ENCODE assay signal across 8 cellular contexts in the genomic region with DNA sequence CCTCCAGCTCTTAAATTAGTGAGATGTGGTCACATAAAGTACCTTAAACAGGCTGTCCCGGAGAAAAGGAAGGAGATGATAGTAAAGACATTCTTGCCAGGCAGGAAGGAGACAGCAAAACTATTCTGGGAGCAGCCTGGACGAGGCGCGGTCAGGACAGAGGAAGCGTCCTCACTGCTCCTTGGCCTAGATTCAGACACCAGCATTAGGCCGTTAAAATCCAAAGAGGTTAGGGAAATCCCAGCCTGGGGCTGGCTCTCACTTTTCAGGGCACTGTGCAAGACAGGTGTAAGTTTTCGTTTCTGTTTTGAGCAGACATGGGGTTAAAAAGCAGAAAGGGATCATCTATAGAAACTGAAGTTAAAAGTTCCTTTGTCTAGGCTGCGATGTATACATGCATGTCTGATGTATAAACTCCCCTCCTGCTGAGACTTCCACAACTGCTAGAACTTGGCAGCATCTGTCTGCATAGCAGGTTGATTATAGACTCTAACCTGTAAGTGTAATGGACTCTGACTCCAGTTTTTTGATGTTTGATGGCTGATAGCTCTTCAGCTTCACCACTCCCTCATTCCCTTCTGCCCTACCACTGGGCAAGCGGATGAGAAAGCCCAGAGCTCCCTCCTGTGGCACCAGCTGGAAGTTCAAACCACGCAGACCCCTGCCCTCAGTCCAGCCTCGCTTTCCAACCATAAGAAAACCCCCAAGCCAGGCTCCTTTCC. TPM values are rescaled to one million over a fixed set of nuclear protein-coding genes. Genes with fewer than 3 reads are reported as not detected.
A peak's percentile ranks its signal among the peaks of the same experiment; 100 is the strongest.
DNase-seq lines count a peak whose midpoint lies in the region; ATAC-seq, FAIRE-seq and TF ChIP-seq lines count a peak whose summit lies in the region.

No MANE protein-coding gene starts in this region.

- no peaks in the 10 kb centered on the region for H3K9me1 ChIP-seq in endothelial cell of umbilical vein (replicated peaks; ENCODE audit: control insufficient read depth, extremely low read depth, insufficient read depth, low read length)

- DNase-seq in CD14-positive monocyte (ENCODE audit: low spot score) (no peak), NCI-H526 treated with DMSO at 0.1 percent for 48 hours (lab: John Stamatoyannopoulos, UW) (peak; percentile 50), endothelial cell of umbilical vein (ENCODE audit: low read depth, low spot score) (peak; percentile 75), testis (peak; percentile 68)
- peak; percentile 80 for DNase-seq in activated CD8-positive, alpha-beta memory T cell treated with anti-CD3 and anti-CD28 coated beads, Interleukin-2, amount 10 ng/mL, durations not matched to agents 7 days and 5 days
- DNase-seq in naive thymus-derived CD4-positive, alpha-beta T cell = peak in 8 of 9 donors; percentile 29 to 60 (median 47)

- peaks cover 0 to 1% of the 10 kb centered on the region in 2 donors for H3K36me3 Mint-ChIP-seq in CD14-positive monocyte
- H3K36me3 Mint-ChIP-seq in activated CD8-positive, alpha-beta memory T cell treated with anti-CD3 and anti-CD28 coated beads, Interleukin-2, amount 10 ng/mL, durations not matched to agents 7 days and 5 days = peaks cover 2% of the 10 kb centered on the region
- peaks cover 0 to 24% (median 0%) of the 10 kb centered on the region in 5 donors for H3K36me3 Mint-ChIP-seq in naive thymus-derived CD4-positive, alpha-beta T cell

- H3K27ac ChIP-seq in endothelial cell of umbilical vein (ENCODE audit: insufficient read depth, low read depth, low read length) (peak overlapping the region; percentile 32), testis (peak overlapping the region; percentile 60 to 82)
- H3K27ac ChIP-seq in naive thymus-derived CD4-positive, alpha-beta T cell (ENCODE audit: low read depth, low read length) = peak overlapping the region; percentile 60

- H4K20me1 ChIP-seq in endothelial cell of umbilical vein (replicated peaks; ENCODE audit: control insufficient read depth, extremely low read depth, insufficient read depth, low read length) = no peaks in the 10 kb centered on the region

- H3K4me1 ChIP-seq in endothelial cell of umbilical vein (ENCODE audit: control insufficient read depth, extremely low read depth, insufficient read depth, low read length) (peaks cover 40% of the 10 kb centered on the region), testis (peaks cover 5% of the 10 kb centered on the region)
- H3K4me1 ChIP-seq in naive thymus-derived CD4-positive, alpha-beta T cell (ENCODE audit: control insufficient read depth in 2 of 2, insufficient read depth in 2 of 2, low read length in 2 of 2) = peaks cover 12 to 29% of the 10 kb centered on the region in 2 donors

- H3K79me2 ChIP-seq in endothelial cell of umbilical vein (ENCODE audit: control insufficient read depth, insufficient read depth, low read length) = no peaks in the 10 kb centered on the region

- peak overlapping the region; percentile 66 for H3K9ac ChIP-seq in endothelial cell of umbilical vein (replicated peaks; ENCODE audit: extremely low read depth, insufficient read depth, low read length)

- peaks cover 12% of the 10 kb centered on the region for H3K4me1 Mint-ChIP-seq in CD14-positive monocyte
- peaks cover 27% of the 10 kb centered on the region for H3K4me1 Mint-ChIP-seq in activated CD8-positive, alpha-beta memory T cell treated with anti-CD3 and anti-CD28 coated beads, Interleukin-2, amount 10 ng/mL, durations not matched to agents 7 days and 5 days
- peaks cover 26 to 45% (median 40%) of the 10 kb centered on the region in 7 donors for H3K4me1 Mint-ChIP-seq in naive thymus-derived CD4-positive, alpha-beta T cell

- 46 to 47% methylated on average over 10 to 11 of the region's 11 CpGs for WGBS in testis, 2 donors

- H3K27me3 ChIP-seq in endothelial cell of umbilical vein (ENCODE audit: control insufficient read depth in 2 of 2, insufficient read depth in 2 of 2, low read length in 2 of 2) = no peaks in the 10 kb centered on the region
- H3K27me3 ChIP-seq in naive thymus-derived CD4-positive, alpha-beta T cell (ENCODE audit: control insufficient read depth in 2 of 2, insufficient read depth in 2 of 2, low read length in 2 of 2) = no peaks in the 10 kb centered on the region
- no peaks in the 10 kb centered on the region for H3K27me3 ChIP-seq in testis

- peak overlapping the region; percentile 20 for H2AFZ ChIP-seq in endothelial cell of umbilical vein (ENCODE audit: low read depth, low read length)

- peaks cover 0 to 2% (median 0%) of the 10 kb centered on the region in 3 donors for H3K27me3 Mint-ChIP-seq in CD14-positive monocyte (ENCODE audit: low read depth in 3 of 3)
- H3K27me3 Mint-ChIP-seq in activated CD8-positive, alpha-beta memory T cell treated with anti-CD3 and anti-CD28 coated beads, Interleukin-2, amount 10 ng/mL, durations not matched to agents 7 days and 5 days = no peaks in the 10 kb centered on the region
- H3K27me3 Mint-ChIP-seq in naive thymus-derived CD4-positive, alpha-beta T cell = no peaks in the 10 kb centered on the region

- peak overlapping the region; percentile 41 to 74 for H3K4me3 Mint-ChIP-seq in CD14-positive monocyte
- H3K4me3 Mint-ChIP-seq in activated CD8-positive, alpha-beta memory T cell treated with anti-CD3 and anti-CD28 coated beads, Interleukin-2, amount 10 ng/mL, durations not matched to agents 7 days and 5 days = peak overlapping the region; percentile 65
- peak overlapping the region in 9 of 10 donors; percentile 18 to 77 (median 66) for H3K4me3 Mint-ChIP-seq in naive thymus-derived CD4-positive, alpha-beta T cell

- H3K27ac Mint-ChIP-seq in CD14-positive monocyte = peak overlapping the region in 3 of 7 donors; percentile 35 to 81 (median 75)
- H3K27ac Mint-ChIP-seq in activated CD8-positive, alpha-beta memory T cell treated with anti-CD3 and anti-CD28 coated beads, Interleukin-2, amount 10 ng/mL, durations not matched to agents 7 days and 5 days = peak overlapping the region; percentile 95
- H3K27ac Mint-ChIP-seq in naive thymus-derived CD4-positive, alpha-beta T cell = peak overlapping the region; percentile 76 to 97 (median 94)

- peak; percentile 75 for TF ChIP-seq CTCF in CD14-positive monocyte (IDR thresholded peaks at IDR 0.05)
- TF ChIP-seq CTCF in endothelial cell of umbilical vein (IDR thresholded peaks at IDR 0.05; ENCODE audit: extremely low read depth in 1 of 2, insufficient read depth in 1 of 2, low read depth in 1 of 2, low read length in 2 of 2) = peak; percentile 91 to 92
- peak; percentile 43 to 63 (median 62) for TF ChIP-seq CTCF in testis (IDR thresholded peaks at IDR 0.05)

- TF ChIP-seq POLR2A in GM18951 (IDR thresholded peaks at IDR 0.05; ENCODE audit: extremely low read depth, insufficient read depth, insufficient read length) (peak; percentile 36), endothelial cell of umbilical vein (IDR thresholded peaks at IDR 0.05; ENCODE audit: low read depth, low read length) (no peak), testis (IDR thresholded peaks at IDR 0.05) (no peak)

- peak; percentile 79 for FAIRE-seq in endothelial cell of umbilical vein (lab: Jason Lieb, UNC)

- H3K9me3 ChIP-seq in endothelial cell of umbilical vein (replicated peaks; ENCODE audit: control insufficient read depth, insufficient read depth, low read length) (no peaks in the 10 kb centered on the region), testis (no peaks in the 10 kb centered on the region)
- H3K9me3 ChIP-seq in naive thymus-derived CD4-positive, alpha-beta T cell (ENCODE audit: control insufficient read depth in 2 of 3, low read length in 3 of 3) = no peaks in the 10 kb centered on the region

- H3K36me3 ChIP-seq in endothelial cell of umbilical vein (ENCODE audit: control insufficient read depth in 2 of 2, extremely low read depth in 1 of 2, insufficient read depth in 2 of 2, low read length in 2 of 2) = no peaks in the 10 kb centered on the region
- no peaks in the 10 kb centered on the region for H3K36me3 ChIP-seq in naive thymus-derived CD4-positive, alpha-beta T cell (ENCODE audit: control insufficient read depth in 2 of 3, insufficient read depth in 3 of 3, low read length in 3 of 3)
- no peaks in the 10 kb centered on the region for H3K36me3 ChIP-seq in testis (ENCODE audit: low read depth, missing control alignments)

- intact Hi-C loops in CD14-positive monocyte (cut with micrococcal nuclease) (loop anchor here (1.0 to 10.0 kb wide), 6 partner anchors 65 to 320 kb away; no protein-coding TSS in a partner anchor), endothelial cell of umbilical vein (cut with micrococcal nuclease) (loop anchor here (1.0 to 5.0 kb wide), 9 partner anchors 23 to 435 kb away; a partner anchor contains a TSS), testis (cut with DNase I; ENCODE audit: low total_unique reads) (loop anchor here (2.0 kb wide), 1 partner anchor 191 kb away; no protein-coding TSS in a partner anchor)
- intact Hi-C loops in naive thymus-derived CD4-positive, alpha-beta T cell (cut with micrococcal nuclease) = loop anchor here (1.0 to 10.0 kb wide), 13 partner anchors 23 to 525 kb away; a partner anchor contains a TSS

- BruUV-seq in endothelial cell of umbilical vein (replicated peaks; lab: Mats Ljungman, UMichigan) = no TSS peak

- dilution Hi-C loops in endothelial cell of umbilical vein (cut with MboI; ENCODE audit: extremely low pct_ligation_motif_present, low sequenced_read_pairs) = no loop called here

- CTCF ChIA-PET in activated CD8-positive, alpha-beta memory T cell treated with anti-CD3 and anti-CD28 coated beads, Interleukin-2, amount 10 ng/mL, durations not matched to agents 7 days and 5 days (lab: Charles Lee) = interaction anchor here (0.6 to 6.3 kb wide), 59 partner anchors 10 to 443 kb away, joined by 3 to 509 read pairs (median 5); a partner anchor contains a TSS
- CTCF ChIA-PET in endothelial cell of umbilical vein (lab: Charles Lee) = interaction anchor here (0.6 to 6.7 kb wide), 51 partner anchors 8 to 773 kb away, joined by 3 to 736 read pairs (median 5); a partner anchor contains a TSS
- CTCF ChIA-PET in naive thymus-derived CD4-positive, alpha-beta T cell (lab: Charles Lee) = interaction anchor here (0.6 to 7.8 kb wide), 42 partner anchors 8 to 811 kb away, joined by 3 to 253 read pairs (median 5); a partner anchor contains a TSS

- POLR2A ChIA-PET in endothelial cell of umbilical vein (lab: Charles Lee) = interaction anchor here (0.6 to 1.9 kb wide), 3 partner anchors 23 to 190 kb away, joined by 6 read pairs; a partner anchor contains a TSS
- POLR2A ChIA-PET in naive thymus-derived CD4-positive, alpha-beta T cell (lab: Charles Lee) = interaction anchor here (0.6 to 2.4 kb wide), 9 partner anchors 23 to 353 kb away, joined by 3 to 9 read pairs (median 6); a partner anchor contains a TSS

- H3K4me3 ChIP-seq in endothelial cell of umbilical vein (replicated peaks in 1 of 3; ENCODE audit: insufficient read depth in 1 of 3, low read depth in 1 of 3, low read length in 3 of 3) = peak overlapping the region in 1 of 3 experiments; percentile 32
- peak overlapping the region; percentile 35 for H3K4me3 ChIP-seq in naive thymus-derived CD4-positive, alpha-beta T cell (ENCODE audit: low read length)
- H3K4me3 ChIP-seq in testis = no peak overlapping the region

- in situ Hi-C loops in GM18951 (cut with MboI; ENCODE audit: low sequenced_read_pairs, unreplicated experiment) = loop anchor here (5.0 to 10.0 kb wide), 2 partner anchors 190 to 193 kb away; no protein-coding TSS in a partner anchor

- no peaks in the 10 kb centered on the region for H3K9me3 Mint-ChIP-seq in CD14-positive monocyte
- no peaks in the 10 kb centered on the region for H3K9me3 Mint-ChIP-seq in activated CD8-positive, alpha-beta memory T cell treated with anti-CD3 and anti-CD28 coated beads, Interleukin-2, amount 10 ng/mL, durations not matched to agents 7 days and 5 days (ENCODE audit: low read depth)
- H3K9me3 Mint-ChIP-seq in naive thymus-derived CD4-positive, alpha-beta T cell = peaks cover 0 to 2% (median 0%) of the 10 kb centered on the region in 11 donors

- peak overlapping the region; percentile 78 for H3K4me2 ChIP-seq in endothelial cell of umbilical vein (ENCODE audit: insufficient read depth, low read length)

- ATAC-seq in HG03139 (IDR thresholded peaks at IDR 0.05; ENCODE audit: unreplicated experiment) = peak; percentile 68
- peak; percentile 73 for ATAC-seq in activated CD8-positive, alpha-beta memory T cell treated with anti-CD3 and anti-CD28 coated beads, Interleukin-2, amount 10 ng/mL, durations not matched to agents 7 days and 5 days
- peak; percentile 81 for ATAC-seq in naive thymus-derived CD4-positive, alpha-beta T cell

RNA-seq across cellular contexts. Expression of a gene that starts 21.5 kb away (rescaled TPM):
- under 1 TPM; 0.60 to 0.85 TPM for polyA plus RNA-seq in CD14-positive monocyte
- 1 to 10 TPM; 5.6 to 9.2 TPM for total RNA-seq in activated CD8-positive, alpha-beta memory T cell treated with anti-CD3 and anti-CD28 coated beads, Interleukin-2, amount 10 ng/mL, durations not matched to agents 7 days and 5 days
- 5.9 and 10.2 TPM in 2 replicates for total RNA-seq in endothelial cell of umbilical vein
- polyA plus RNA-seq in endothelial cell of umbilical vein = 5.6 and 6.3 TPM in 2 replicates
- polyA plus RNA-seq in endothelial cell of umbilical vein (2011; cell fraction: cytosol; rRNA removed) = 6.7 and 7.1 TPM in 2 replicates
- polyA plus RNA-seq in endothelial cell of umbilical vein (2011; cell fraction: nucleus; rRNA removed) = 5.6 and 7.1 TPM in 2 replicates
- polyA plus RNA-seq in endothelial cell of umbilical vein (2012) = 5.3 and 5.4 TPM in 2 replicates
- polyA minus RNA-seq in endothelial cell of umbilical vein = 2.6 and 3.9 TPM in 2 replicates
- 2.3 TPM for polyA minus RNA-seq in endothelial cell of umbilical vein (2011; cell fraction: cytosol; rRNA and poly(A)+ RNA removed)
- polyA minus RNA-seq in endothelial cell of umbilical vein (2011; cell fraction: nucleus; rRNA and poly(A)+ RNA removed) = 3.9 and 5.6 TPM in 2 replicates
- 1 to 10 TPM; 3.1 to 6.4 (median 5.3) TPM for total RNA-seq in naive thymus-derived CD4-positive, alpha-beta T cell
- 10 to 100 TPM in 1 of 2 donors, 1 to 10 TPM in 1; 5.3 to 10.1 TPM for polyA plus RNA-seq in naive thymus-derived CD4-positive, alpha-beta T cell
- 10 to 100 TPM; 25.1 to 45.9 TPM for total RNA-seq in testis
- 67.6 TPM for polyA plus RNA-seq in testis (ENCODE audit: insufficient read depth, low read depth, low replicate concordance)

RNA-seq across cellular contexts. Expression of a gene that starts 23.6 kb away (rescaled TPM):
- 1 to 10 TPM; 6.6 to 9.6 TPM for polyA plus RNA-seq in CD14-positive monocyte
- 10 to 100 TPM; 35.4 to 44.2 TPM for total RNA-seq in activated CD8-positive, alpha-beta memory T cell treated with anti-CD3 and anti-CD28 coated beads, Interleukin-2, amount 10 ng/mL, durations not matched to agents 7 days and 5 days
- total RNA-seq in endothelial cell of umbilical vein = 14.8 and 16.0 TPM in 2 replicates
- polyA plus RNA-seq in endothelial cell of umbilical vein = 15.1 and 15.5 TPM in 2 replicates
- 11.1 and 12.2 TPM in 2 replicates for polyA plus RNA-seq in endothelial cell of umbilical vein (2011; cell fraction: cytosol; rRNA removed)
- polyA plus RNA-seq in endothelial cell of umbilical vein (2011; cell fraction: nucleus; rRNA removed) = 10.2 and 11.1 TPM in 2 replicates
- polyA plus RNA-seq in endothelial cell of umbilical vein (2012) = 15.9 and 18.7 TPM in 2 replicates
- polyA minus RNA-seq in endothelial cell of umbilical vein = 31.4 and 37.3 TPM in 2 replicates
- 11.9 TPM for polyA minus RNA-seq in endothelial cell of umbilical vein (2011; cell fraction: cytosol; rRNA and poly(A)+ RNA removed)
- polyA minus RNA-seq in endothelial cell of umbilical vein (2011; cell fraction: nucleus; rRNA and poly(A)+ RNA removed) = 8.0 and 10.2 TPM in 2 replicates
- total RNA-seq in naive thymus-derived CD4-positive, alpha-beta T cell = 10 to 100 TPM; 35.5 to 65.0 (median 54.5) TPM
- 100 to 1,000 TPM in 1 of 2 donors, 10 to 100 TPM in 1; 84.1 to 127 TPM for polyA plus RNA-seq in naive thymus-derived CD4-positive, alpha-beta T cell
- total RNA-seq in testis = 10 to 100 TPM; 33.1 to 46.0 TPM
- 11.2 TPM for polyA plus RNA-seq in testis (ENCODE audit: insufficient read depth, low read depth, low replicate concordance)
